ENCODE assay signal across 15 cellular contexts in the genomic region with DNA sequence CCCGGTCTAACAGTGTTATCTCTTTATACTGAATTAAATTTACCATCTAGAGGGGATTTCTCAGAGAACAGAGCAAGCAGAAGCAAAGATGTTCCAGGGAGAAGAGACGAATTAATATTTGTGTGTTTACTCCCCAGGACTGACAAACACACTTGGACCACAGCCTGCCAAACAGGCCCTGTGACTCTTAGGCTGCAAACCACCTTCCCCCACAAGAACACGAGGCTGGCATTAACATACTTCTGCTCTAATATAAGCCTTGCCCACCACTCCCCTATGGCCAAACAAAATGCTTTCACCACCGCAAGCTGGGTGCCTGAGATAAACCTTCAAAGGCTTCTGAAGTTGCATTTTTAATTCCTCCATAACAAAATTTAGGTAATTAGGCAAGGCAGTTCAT.
DNase-seq lines count a peak whose midpoint lies in the region; ATAC-seq and TF ChIP-seq lines count a peak whose summit lies in the region.
"Had no signal": no experiment of that assay in that cellular context is flagged by ENCODE, and none has a peak within 500 bp of the region (broad histone marks: within the 10 kb centered on the region; RNA-seq: fewer than 3 reads in every experiment).

No MANE protein-coding gene starts in this region.

- H3K36me3 ChIP-seq in HUES6 (ENCODE audit: control insufficient read depth, insufficient read depth, low read length), result peaks cover 76% of the 10 kb centered on the region
- no peaks in the 10 kb centered on the region for H3K36me3 ChIP-seq in smooth muscle cell (ENCODE audit: low read depth)

- peaks cover 23% of the 10 kb centered on the region for H3K36me3 Mint-ChIP-seq in mesothelial cell of epicardium
- H3K36me3 Mint-ChIP-seq: CD4-positive, CD25-positive, alpha-beta regulatory T cell had no signal

- DNase-seq in mesothelial cell of epicardium (ENCODE audit: low spot score in 2 of 2, unreplicated experiment in 2 of 2) (no peak), smooth muscle cell (lab: John Stamatoyannopoulos, UW; ENCODE audit: unreplicated experiment) (no peak), NCI-H146 (lab: John Stamatoyannopoulos, UW) (no peak), OCI-M2 (lab: John Stamatoyannopoulos, UW; ENCODE audit: unreplicated experiment) (no peak), GM03348 (ENCODE audit: low spot score) (no peak)
- DNase-seq: CD4-positive, CD25-positive, alpha-beta regulatory T cell; DND-41; GDM1; GM23248; NCI-H1436 treated with DMSO at 0.1 percent for 48 hours; NCI-H2227 treated with DMSO at 0.1 percent for 48 hours; NCI-H526 had no signal

- TF ChIP-seq CTCF in mesothelial cell of epicardium (IDR thresholded peaks at IDR 0.05; ENCODE audit: unreplicated experiment) (no peak), smooth muscle cell (IDR thresholded peaks at IDR 0.05; ENCODE audit: borderline replicate concordance, insufficient read depth, poor library complexity, severe bottlenecking) (no peak)

- H3K4me1 ChIP-seq in HUES6 (ENCODE audit: control insufficient read depth, insufficient read depth, low read length) (peaks cover 35% of the 10 kb centered on the region), smooth muscle cell (ENCODE audit: low read depth) (peaks cover 8% of the 10 kb centered on the region)

- ATAC-seq in GM18498 (IDR thresholded peaks at IDR 0.05; ENCODE audit: unreplicated experiment), result no peak

- 58% methylated on average over 4 of the region's 4 CpGs for WGBS in smooth muscle cell (ENCODE audit: low lambda C conversion rate)

- no peak overlapping the region for H2AFZ ChIP-seq in smooth muscle cell (ENCODE audit: low read depth)
- H2AFZ ChIP-seq: GM23248 had no signal

- H3K27ac ChIP-seq in HUES6 (ENCODE audit: low read depth, low read length), result 0 out of 2 replicates have a peak overlapping the region, but pooled peaks have one; percentile 1
- peak overlapping the region; percentile 21 for H3K27ac ChIP-seq in cingulate gyrus (ENCODE audit: low read depth, low read length)
- peak overlapping the region; percentile 59 for H3K27ac ChIP-seq in smooth muscle cell (ENCODE audit: low read depth)
- H3K27ac ChIP-seq: GM23248 had no signal

- peaks cover 37% of the 10 kb centered on the region for H3K4me1 Mint-ChIP-seq in mesothelial cell of epicardium

- no peak overlapping the region for H3K9ac ChIP-seq in HUES6 (ENCODE audit: low read length)
- peak overlapping the region; percentile 9 for H3K9ac ChIP-seq in smooth muscle cell (ENCODE audit: low read depth)
- H3K9ac ChIP-seq: GM23248 had no signal

- H3K4me3 Mint-ChIP-seq in mesothelial cell of epicardium, result no peak overlapping the region
- H3K4me3 Mint-ChIP-seq: CD4-positive, CD25-positive, alpha-beta regulatory T cell had no signal

- H3K27ac Mint-ChIP-seq in mesothelial cell of epicardium, result peak overlapping the region; percentile 53
- H3K27ac Mint-ChIP-seq: CD4-positive, CD25-positive, alpha-beta regulatory T cell had no signal

- no peak overlapping the region for H3K4me3 ChIP-seq in HUES6 (ENCODE audit: low read depth, low read length)
- H3K4me3 ChIP-seq in smooth muscle cell, result no peak overlapping the region
- H3K4me3 ChIP-seq: GM23248 had no signal

- H3K27me3 ChIP-seq in HUES6 (ENCODE audit: control insufficient read depth, insufficient read depth, low read length) (no peaks in the 10 kb centered on the region), smooth muscle cell (ENCODE audit: low read depth) (no peaks in the 10 kb centered on the region)

- H3K79me2 ChIP-seq in smooth muscle cell (ENCODE audit: low read depth), result peaks cover 54% of the 10 kb centered on the region

- H3K9me3 ChIP-seq in HUES6 (ENCODE audit: control insufficient read depth, insufficient read depth, low read depth, low read length) (no peaks in the 10 kb centered on the region), smooth muscle cell (replicated peaks; ENCODE audit: low read depth) (no peaks in the 10 kb centered on the region)

- peaks cover 16% of the 10 kb centered on the region for H3F3A ChIP-seq in smooth muscle cell (ENCODE audit: low read depth)

- no peaks in the 10 kb centered on the region for H3K9me3 Mint-ChIP-seq in mesothelial cell of epicardium
- H3K9me3 Mint-ChIP-seq: CD4-positive, CD25-positive, alpha-beta regulatory T cell had no signal

- H3K4me2 ChIP-seq in smooth muscle cell, result no peak overlapping the region

- peaks cover 59% of the 10 kb centered on the region for H4K20me1 ChIP-seq in smooth muscle cell (ENCODE audit: low read depth)

- no peaks in the 10 kb centered on the region for H3K27me3 Mint-ChIP-seq in mesothelial cell of epicardium (ENCODE audit: low read depth)
- H3K27me3 Mint-ChIP-seq: CD4-positive, CD25-positive, alpha-beta regulatory T cell had no signal

Comparison
In these comparisons a context has a peak if more than half of its experiments do, and no peak if none do; other contexts are left out.
1. H3K27ac ChIP-seq: peak in every context shown above with its lines; median percentile 59 in smooth muscle cell; 21 in cingulate gyrus; 1 in HUES6.